Comparison of ENCODE assay signal across 1 cellular context in genomic region chr1:207298186-207298585, GRCh38.
TF ChIP-seq lines count a peak whose summit lies in the region.

No MANE protein-coding gene starts in this region.

TF ChIP-seq in WTC11, 78 proteins besides CTCF, POLR2A, EP300 and RAD21 (continued from another document):
- TF ChIP-seq IRF1 (CRISPR knock-in tag; IDR thresholded peaks at IDR 0.05) = no peak
- no peak for TF ChIP-seq CREM (CRISPR knock-in tag; IDR thresholded peaks at IDR 0.05)
- no peak for TF ChIP-seq ZNF416 (CRISPR knock-in tag; IDR thresholded peaks at IDR 0.05)
- no peak for TF ChIP-seq MXD4 (CRISPR knock-in tag; IDR thresholded peaks at IDR 0.05; ENCODE audit: borderline replicate concordance)
- no peak for TF ChIP-seq ZNF512 (CRISPR knock-in tag; IDR thresholded peaks at IDR 0.05; ENCODE audit: borderline replicate concordance)
- TF ChIP-seq ESRRA (CRISPR knock-in tag; IDR thresholded peaks at IDR 0.05; ENCODE audit: borderline replicate concordance) = no peak
- TF ChIP-seq PRRX2 (CRISPR knock-in tag; IDR thresholded peaks at IDR 0.05) = no peak
- no peak for TF ChIP-seq TEAD1 (CRISPR knock-in tag; IDR thresholded peaks at IDR 0.05)
- no peak for TF ChIP-seq USF2 (CRISPR knock-in tag; IDR thresholded peaks at IDR 0.05)
- no peak for TF ChIP-seq PRDM15 (CRISPR knock-in tag; IDR thresholded peaks at IDR 0.05)
- TF ChIP-seq ATF1 (CRISPR knock-in tag; IDR thresholded peaks at IDR 0.05) = no peak
